Comparison of ENCODE assay signal across 8 cellular contexts in genomic region chr15:101488300-101489164, GRCh38. TPM values are rescaled to one million over a fixed set of nuclear protein-coding genes. Genes with fewer than 3 reads are reported as not detected.
A peak's percentile ranks its signal among the peaks of the same experiment; 100 is the strongest.
DNase-seq lines count a peak whose midpoint lies in the region; ATAC-seq and TF ChIP-seq lines count a peak whose summit lies in the region.
"Had no signal": no experiment of that assay in that cellular context is flagged by ENCODE, and none has a peak within 500 bp of the region (broad histone marks: within the 10 kb centered on the region; RNA-seq: fewer than 3 reads in every experiment).

No MANE protein-coding gene starts in this region.

- H3K79me2 ChIP-seq in HCT116 (ENCODE audit: insufficient read depth, low read length) (peaks cover 7% of the 10 kb centered on the region; the same call in 1 of the 2 replicates), smooth muscle cell (ENCODE audit: low read depth) (no peaks in the 10 kb centered on the region)

- intact Hi-C loops in HCT116 (cut with micrococcal nuclease) = loop anchor here (5.0 kb wide), 1 partner anchor 154 kb away; no protein-coding TSS in a partner anchor

- H4K20me1 ChIP-seq in HCT116 (ENCODE audit: insufficient read depth) (no peaks in the 10 kb centered on the region), smooth muscle cell (ENCODE audit: low read depth) (no peaks in the 10 kb centered on the region)

- H3K36me3 ChIP-seq in HCT116 (ENCODE audit: control insufficient read depth in 1 of 2, insufficient read depth in 2 of 2, low read length in 2 of 2) = no peaks in the 10 kb centered on the region; a peak in 1 of 4 replicates
- no peaks in the 10 kb centered on the region for H3K36me3 ChIP-seq in smooth muscle cell (ENCODE audit: low read depth)

- H3K27ac ChIP-seq in HCT116 (ENCODE audit: low read depth, low read length) (peak overlapping the region; percentile 32; the same call in 1 of the 2 replicates), VCaP (peak overlapping the region; percentile 67; the same call in 1 of the 2 replicates), smooth muscle cell (ENCODE audit: low read depth) (no peak overlapping the region)

- H3K4me3 ChIP-seq in HCT116 (replicated peaks in 1 of 2; ENCODE audit: low read depth in 1 of 2, low read length in 2 of 2) (peak overlapping the region; percentile 55 to 63), iPS-18c (ENCODE audit: insufficient read depth, low read depth, low read length) (peak overlapping the region; percentile 40), smooth muscle cell (peak overlapping the region; percentile 35)

- 6% methylated on average over 81 of the region's 85 CpGs for WGBS in smooth muscle cell (ENCODE audit: low lambda C conversion rate)

- no peaks in the 10 kb centered on the region; a peak in 1 of 4 replicates for H3K9me3 ChIP-seq in HCT116 (ENCODE audit: control insufficient read depth in 1 of 2, insufficient read depth in 1 of 2, low read depth in 1 of 2, low read length in 2 of 2)
- H3K9me3 ChIP-seq in iPS-18c (ENCODE audit: control insufficient read depth, insufficient read depth, low read length) = no peaks in the 10 kb centered on the region
- no peaks in the 10 kb centered on the region for H3K9me3 ChIP-seq in smooth muscle cell (replicated peaks; ENCODE audit: low read depth)

- H3K9me2 ChIP-seq in HCT116 (ENCODE audit: insufficient read depth) = no peaks in the 10 kb centered on the region

- H2AFZ ChIP-seq in HCT116 (ENCODE audit: low read depth, low read length, poor library complexity, severe bottlenecking) = no peak overlapping the region
- H2AFZ ChIP-seq in smooth muscle cell (ENCODE audit: low read depth) = no peak overlapping the region

- H3K27me3 ChIP-seq in HCT116 (ENCODE audit: insufficient read depth, low read length) (no peaks in the 10 kb centered on the region), smooth muscle cell (ENCODE audit: low read depth) (peaks cover 9% of the 10 kb centered on the region)

- DNase-seq in HCT116 (ENCODE audit: low read depth, low spot score) (no peak), smooth muscle cell (lab: John Stamatoyannopoulos, UW; ENCODE audit: unreplicated experiment) (no peak), hippocampal formation (lab: John Stamatoyannopoulos, UW) (no peak), mesenteric fat pad (ENCODE audit: low spot score) (no peak)
- DNase-seq in activated CD4-positive, CD25-positive, alpha-beta regulatory T cell (lab: John Stamatoyannopoulos, UW) = no peak
- DNase-seq: activated naive CD4-positive, alpha-beta T cell treated with anti-CD3 and anti-CD28 coated beads, Interleukin-2, amount 50 U/mL, for 16 hours had no signal

- RAD21 ChIA-PET in HCT116 (lab: Charles Lee; ENCODE audit: low non-redundant PET in 1 of 2, low total read pairs in 2 of 2, uncharacterized antibody in 2 of 2, unreplicated experiment in 2 of 2) = no interaction called here

- peak overlapping the region; percentile 90 for H3K4me2 ChIP-seq in HCT116 (ENCODE audit: low read length)
- H3K4me2 ChIP-seq in smooth muscle cell = peak overlapping the region; percentile 82

- peak overlapping the region; percentile 59 for H3K9ac ChIP-seq in HCT116 (ENCODE audit: low read length)
- H3K9ac ChIP-seq in smooth muscle cell (ENCODE audit: low read depth) = no peak overlapping the region

- no peak for TF ChIP-seq RAD21 in HCT116 (IDR thresholded peaks at IDR 0.05; ENCODE audit: low read depth)

- no peak for TF ChIP-seq POLR2A in HCT116 (IDR thresholded peaks at IDR 0.05; ENCODE audit: borderline replicate concordance, extremely low read depth, insufficient read depth, insufficient read length)

- CTCF ChIA-PET in HCT116 (lab: Charles Lee) = no interaction called here

- peaks cover 8 to 27% of the 10 kb centered on the region in 2 experiments; a peak in 3 of 4 replicates for H3K4me1 ChIP-seq in HCT116 (ENCODE audit: control insufficient read depth in 1 of 2, insufficient read depth in 2 of 2, low read length in 2 of 2)
- H3K4me1 ChIP-seq in smooth muscle cell (ENCODE audit: low read depth) = peaks cover 7% of the 10 kb centered on the region

- POLR2A ChIA-PET in HCT116 (lab: Charles Lee) = no interaction called here

- TF ChIP-seq CTCF in HCT116 (IDR thresholded peaks at IDR 0.05 in 2 of 3, conservative IDR thresholded peaks at IDR 0.05 in 1 of 3; ENCODE audit: borderline replicate concordance in 1 of 3, insufficient read depth in 1 of 3, low read depth in 2 of 3, low read length in 2 of 3) (no peak), VCaP (conservative IDR thresholded peaks at IDR 0.05) (no peak), smooth muscle cell (IDR thresholded peaks at IDR 0.05; ENCODE audit: borderline replicate concordance, insufficient read depth, poor library complexity, severe bottlenecking) (no peak)

- H3F3A ChIP-seq in smooth muscle cell (ENCODE audit: low read depth) = peaks cover 5% of the 10 kb centered on the region

- BruUV-seq in HCT116 (replicated peaks; lab: Mats Ljungman, UMichigan) = no TSS peak

- ATAC-seq in HCT116 = peak; percentile 51

TF ChIP-seq in HCT116, 20 proteins besides CTCF, POLR2A, EP300 and RAD21:
- TF ChIP-seq ZFX (IDR thresholded peaks at IDR 0.05) = peak; percentile 39; the same call in 1 of the 2 replicates
- no peak for TF ChIP-seq CEBPB (IDR thresholded peaks at IDR 0.05; ENCODE audit: low read depth)
- no peak for TF ChIP-seq EZH2 (IDR thresholded peaks at IDR 0.05)
- peak; percentile 79 for TF ChIP-seq TCF7L2 (IDR thresholded peaks at IDR 0.05; ENCODE audit: borderline replicate concordance, extremely low read depth, insufficient read depth, insufficient read length)
- TF ChIP-seq SIN3A (IDR thresholded peaks at IDR 0.05; ENCODE audit: low read depth) = peak; percentile 9

RNA-seq across cellular contexts. Expression of gene PCSK6, which starts 1.0 kb away (rescaled TPM):
- total RNA-seq in HCT116 (2021; ENCODE audit: unreplicated experiment) = 13.5 TPM
- 17.4 and 19.5 TPM in 2 replicates for polyA plus RNA-seq in HCT116 (2012)
- 17.5 and 21.2 TPM in 2 replicates for total RNA-seq in smooth muscle cell
- 17.4 and 17.5 TPM in 2 replicates for polyA plus RNA-seq in smooth muscle cell
- total RNA-seq in mesenteric fat pad = 16.9 TPM
